In genomic region chr16:85850344-85850880, GRCh38 we compare ENCODE assay signal across 22 cellular contexts. TPM values are rescaled to one million over a fixed set of nuclear protein-coding genes. Genes with fewer than 3 reads are reported as not detected.
A peak's percentile ranks its signal among the peaks of the same experiment; 100 is the strongest.
DNase-seq lines count a peak whose midpoint lies in the region; ATAC-seq and TF ChIP-seq lines count a peak whose summit lies in the region.
"Had no signal": no experiment of that assay in that cellular context is flagged by ENCODE, and none has a peak within 500 bp of the region (broad histone marks: within the 10 kb centered on the region; RNA-seq: fewer than 3 reads in every experiment).

No MANE protein-coding gene starts in this region.

- no peak overlapping the region for H2BK120ac ChIP-seq in mesenchymal stem cell (ENCODE audit: low read depth, low read length)

- H3K4me3 ChIP-seq in right atrium auricular region (no peak overlapping the region), mesenchymal stem cell (ENCODE audit: insufficient read depth in 1 of 2, low read depth in 1 of 2, low read length in 2 of 2) (no peak overlapping the region)
- H3K4me3 ChIP-seq: A549, GM23338 had no signal

- no peak overlapping the region for H2AFZ ChIP-seq in mesenchymal stem cell (ENCODE audit: low read depth, low read length)

- peak overlapping the region; percentile 40 for H2BK15ac ChIP-seq in mesenchymal stem cell (ENCODE audit: low read depth, poor library complexity, severe bottlenecking)

- no peak overlapping the region for H3K4me3 Mint-ChIP-seq in chondrocyte (ENCODE audit: unreplicated experiment)
- H3K4me3 Mint-ChIP-seq: GM23338 had no signal

- TF ChIP-seq CTCF in right atrium auricular region (IDR thresholded peaks at IDR 0.05) (no peak), chondrocyte (IDR thresholded peaks at IDR 0.05) (no peak)

- no peak for ATAC-seq in left ventricle myocardium superior
- no peak for ATAC-seq in HG02973 (IDR thresholded peaks at IDR 0.05; ENCODE audit: unreplicated experiment)
- ATAC-seq: A549, GM23338, PC-3 had no signal

- intact Hi-C loops in left ventricle myocardium superior (cut with micrococcal nuclease) = no loop called here

- DNase-seq in right atrium auricular region (ENCODE audit: low spot score) (peak; percentile 43), left ventricle myocardium superior (no peak), chondrocyte (ENCODE audit: low spot score) (peak; percentile 47), mesenchymal stem cell (no peak), NCI-H1092 (lab: John Stamatoyannopoulos, UW) (no peak), NCI-H2081 treated with DMSO at 0.1 percent for 48 hours (lab: John Stamatoyannopoulos, UW) (no peak)
- DNase-seq: C1 segment of cervical spinal cord, DMS 273 treated with DMSO at 0.1 percent for 48 hours, DND-41, MV-4-11, NCI-H1417 treated with DMSO at 0.1 percent for 48 hours, NCI-H187 treated with DMSO at 0.1 percent for 48 hours, NCI-H226, NCI-H524 treated with DMSO at 0.1 percent for 48 hours, PC-3, RPMI8226, SHP77 treated with DMSO at 0.1 percent for 48 hours, SK-N-SH had no signal

- no peak overlapping the region for H3K27ac ChIP-seq in right atrium auricular region
- no peak overlapping the region for H3K27ac ChIP-seq in mesenchymal stem cell (ENCODE audit: low read length, poor library complexity, severe bottlenecking)
- H3K27ac ChIP-seq: A549, KMS-11 had no signal

- H3K4me1 ChIP-seq in right atrium auricular region (no peaks in the 10 kb centered on the region), mesenchymal stem cell (ENCODE audit: control insufficient read depth, insufficient read depth, low read depth, low read length) (no peaks in the 10 kb centered on the region)
- H3K4me1 ChIP-seq: A549 had no signal

- H3K18ac ChIP-seq in mesenchymal stem cell (ENCODE audit: low read depth in 1 of 2, low read length in 2 of 2) = no peak overlapping the region

- no peak overlapping the region for H4K91ac ChIP-seq in mesenchymal stem cell (ENCODE audit: low read length)

- no peaks in the 10 kb centered on the region for H3K4me1 Mint-ChIP-seq in chondrocyte (ENCODE audit: low read depth)

- no peak overlapping the region for H4K8ac ChIP-seq in mesenchymal stem cell (ENCODE audit: low read length)

- H2BK12ac ChIP-seq in mesenchymal stem cell (ENCODE audit: low read length in 2 of 2) = no peak overlapping the region

- no peak overlapping the region for H3K14ac ChIP-seq in mesenchymal stem cell (ENCODE audit: low read length in 2 of 2)

- no peaks in the 10 kb centered on the region for H3K79me1 ChIP-seq in mesenchymal stem cell (replicated peaks; ENCODE audit: low read length, poor library complexity, severe bottlenecking)

- WGBS in mesenchymal stem cell = 55% methylated on average over 5 of the region's 5 CpGs

- no peak overlapping the region for H2AK5ac ChIP-seq in mesenchymal stem cell (ENCODE audit: low read length, severe bottlenecking)

- no peaks in the 10 kb centered on the region for H3K27me3 ChIP-seq in right atrium auricular region
- peaks cover 3 to 66% of the 10 kb centered on the region in 2 experiments for H3K27me3 ChIP-seq in mesenchymal stem cell (ENCODE audit: control insufficient read depth in 1 of 2, insufficient read depth in 1 of 2, low read length in 2 of 2)

- H3K36me3 ChIP-seq in right atrium auricular region (no peaks in the 10 kb centered on the region), mesenchymal stem cell (ENCODE audit: control insufficient read depth in 1 of 2, insufficient read depth in 2 of 2, low read depth in 1 of 2, low read length in 2 of 2) (no peaks in the 10 kb centered on the region)

- no peak overlapping the region for H3K23ac ChIP-seq in mesenchymal stem cell (ENCODE audit: low read length in 2 of 2)

- H3K27me3 Mint-ChIP-seq in chondrocyte (ENCODE audit: low read depth) = peaks cover 48% of the 10 kb centered on the region

- no peak overlapping the region for H3K4me2 ChIP-seq in mesenchymal stem cell (ENCODE audit: low read length, poor library complexity, severe bottlenecking)
- H3K4me2 ChIP-seq: A549, GM23338, KMS-11, SK-N-SH had no signal

- H3K4ac ChIP-seq in mesenchymal stem cell (ENCODE audit: low read depth in 1 of 2, low read length in 2 of 2) = no peak overlapping the region

- H3K27ac Mint-ChIP-seq in chondrocyte (ENCODE audit: unreplicated experiment) = no peak overlapping the region
- H3K27ac Mint-ChIP-seq: GM23338 had no signal

- H2BK5ac ChIP-seq in mesenchymal stem cell (ENCODE audit: low read depth, low read length, poor library complexity, severe bottlenecking) = no peak overlapping the region

- H3K9ac ChIP-seq in mesenchymal stem cell (ENCODE audit: low read length) = no peak overlapping the region
- H3K9ac ChIP-seq: KMS-11, SK-N-SH had no signal

- H3K9me3 ChIP-seq in right atrium auricular region = peaks cover 0 to 4% of the 10 kb centered on the region in 2 donors
- H3K9me3 ChIP-seq in mesenchymal stem cell (ENCODE audit: control insufficient read depth, low read length) = peaks cover 4% of the 10 kb centered on the region
- H3K9me3 ChIP-seq: SK-N-SH had no signal

- no peaks in the 10 kb centered on the region for H3K9me3 Mint-ChIP-seq in chondrocyte (ENCODE audit: low read depth)
- H3K9me3 Mint-ChIP-seq: GM23338 had no signal

- H3K36me3 Mint-ChIP-seq in chondrocyte (ENCODE audit: low read depth) = no peaks in the 10 kb centered on the region

RNA-seq across cellular contexts. Expression of gene IRF8, which starts 48.5 kb away (rescaled TPM):
- total RNA-seq in right atrium auricular region (10 to 100 TPM in 1 of 2 donors, 1 to 10 TPM in 1; 2.2 to 10.6 TPM), left ventricle myocardium superior (3.5 TPM), chondrocyte (not detected in 3 replicates)
- 0.21 TPM for polyA plus RNA-seq in mesenchymal stem cell (2013, experiment 1 of 2)
- polyA plus RNA-seq in mesenchymal stem cell (2013, experiment 2 of 2) = 0.08 TPM
- total RNA-seq: PC-3 had no signal
- polyA plus RNA-seq: SK-N-SH had no signal

RNA-seq across cellular contexts. Expression of gene COX4I1, which starts 50.9 kb away (rescaled TPM):
- total RNA-seq in right atrium auricular region (1,000 to 10,000 TPM; 1,383 to 1,567 TPM), left ventricle myocardium superior (2,116 TPM), chondrocyte (341 to 345 TPM (median 344 TPM) in 3 replicates)
- 933 TPM for polyA plus RNA-seq in mesenchymal stem cell (2013, experiment 1 of 2)
- 903 TPM for polyA plus RNA-seq in mesenchymal stem cell (2013, experiment 2 of 2)

RNA-seq across cellular contexts. Expression of gene EMC8, which starts 51.1 kb away (rescaled TPM):
- total RNA-seq in right atrium auricular region (10 to 100 TPM; 18.8 to 40.7 TPM), left ventricle myocardium superior (25.4 TPM), chondrocyte (26.3 to 30.1 TPM (median 27.4 TPM) in 3 replicates)
- 26.5 TPM for polyA plus RNA-seq in mesenchymal stem cell (2013, experiment 1 of 2)
- polyA plus RNA-seq in mesenchymal stem cell (2013, experiment 2 of 2) = 26.0 TPM

Comparison
In these comparisons a context has a peak if more than half of its experiments do, and no peak if none do; other contexts are left out.
1. DNase-seq: peak in right atrium auricular region (single experiment) and chondrocyte (single experiment); none in left ventricle myocardium superior (single experiment), mesenchymal stem cell (single experiment), NCI-H1092 (single experiment) and NCI-H2081 treated with DMSO at 0.1 percent for 48 hours (single experiment).